9 cellular contexts compared by ENCODE assay signal in the genomic region with DNA sequence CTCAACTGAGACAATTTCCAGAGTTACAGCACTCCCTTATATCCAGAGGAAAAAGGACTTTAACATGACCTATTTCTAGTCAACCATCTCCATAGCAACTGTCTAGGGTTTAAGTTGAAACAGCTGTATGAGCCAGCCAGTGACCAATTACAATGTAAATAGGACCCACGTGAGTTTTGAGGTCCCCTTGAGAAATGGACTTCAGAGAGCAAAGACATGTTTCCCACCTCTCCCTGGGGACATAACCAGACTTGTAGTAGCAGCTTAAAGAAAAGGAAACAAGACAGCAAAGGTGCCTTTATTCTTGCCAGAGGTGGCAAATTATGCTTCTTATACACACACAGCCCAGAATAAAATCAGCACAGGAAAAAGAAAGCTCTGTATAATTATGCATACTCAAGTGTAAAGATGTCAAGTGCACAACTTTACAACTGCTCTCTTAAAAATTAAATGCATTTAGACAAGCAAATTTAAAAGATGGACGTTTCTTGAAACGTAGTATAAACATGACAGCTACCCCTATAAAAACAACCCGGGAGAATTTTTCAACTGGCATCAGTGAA. TPM values are rescaled to one million over a fixed set of nuclear protein-coding genes. Genes with fewer than 3 reads are reported as not detected.
DNase-seq lines count a peak whose midpoint lies in the region; ATAC-seq and TF ChIP-seq lines count a peak whose summit lies in the region.
"Had no signal": no experiment of that assay in that cellular context is flagged by ENCODE, and none has a peak within 500 bp of the region (broad histone marks: within the 10 kb centered on the region; RNA-seq: fewer than 3 reads in every experiment).

No MANE protein-coding gene starts in this region.

- no peaks in the 10 kb centered on the region for H3K9me3 ChIP-seq in mucosa of descending colon

- no peaks in the 10 kb centered on the region for H3K27me3 Mint-ChIP-seq in activated T-helper 17 cell treated with anti-CD3 and anti-CD28 coated beads, Interleukin-2, amount 50 U/mL, for 72 hours
- H3K27me3 Mint-ChIP-seq: dendritic cell treated with granulocyte-macrophage colony-stimulating factor and Interleukin-4, amounts not matched to agents 40 ng/mL and 50 ng/mL, for 4 days had no signal

- H3K36me3 Mint-ChIP-seq in activated T-helper 17 cell treated with anti-CD3 and anti-CD28 coated beads, Interleukin-2, amount 50 U/mL, for 72 hours (ENCODE audit: low read depth): no peaks in the 10 kb centered on the region

- H3K4me1 Mint-ChIP-seq in activated T-helper 17 cell treated with anti-CD3 and anti-CD28 coated beads, Interleukin-2, amount 50 U/mL, for 72 hours: peaks cover 25% of the 10 kb centered on the region

- H3K4me3 Mint-ChIP-seq in activated T-helper 17 cell treated with anti-CD3 and anti-CD28 coated beads, Interleukin-2, amount 50 U/mL, for 72 hours: no peak overlapping the region
- H3K4me3 Mint-ChIP-seq: dendritic cell treated with granulocyte-macrophage colony-stimulating factor and Interleukin-4, amounts not matched to agents 40 ng/mL and 50 ng/mL, for 4 days had no signal

- DNase-seq in AG08395 (ENCODE audit: low spot score) (peak; percentile 79), mucosa of descending colon (no peak), NCI-H146 (lab: John Stamatoyannopoulos, UW) (no peak), amygdala (lab: John Stamatoyannopoulos, UW) (no peak)
- no peak for DNase-seq in activated CD4-positive, alpha-beta T cell treated with anti-CD3 and anti-CD28 coated beads for 48 hours

- intact Hi-C loops in mucosa of descending colon (cut with DNase I, micrococcal nuclease): no loop called here

- TF ChIP-seq CTCF in mucosa of descending colon (IDR thresholded peaks at IDR 0.05): no peak

- ATAC-seq in GM18873 (IDR thresholded peaks at IDR 0.05; ENCODE audit: low FRiP score, unreplicated experiment): peak; percentile 71
- ATAC-seq in HG03064 (IDR thresholded peaks at IDR 0.05; ENCODE audit: low read depth, unreplicated experiment): peak; percentile 90
- ATAC-seq in activated T-helper 17 cell treated with anti-CD3 and anti-CD28 coated beads, Interleukin-2, amount 50 U/mL, for 72 hours (replicated peaks): no peak
- ATAC-seq in mucosa of descending colon: peak; percentile 45

- no peaks in the 10 kb centered on the region for H3K9me3 Mint-ChIP-seq in activated T-helper 17 cell treated with anti-CD3 and anti-CD28 coated beads, Interleukin-2, amount 50 U/mL, for 72 hours

- H3K4me3 ChIP-seq in mucosa of descending colon: no peak overlapping the region

- no peaks in the 10 kb centered on the region for H3K4me1 ChIP-seq in mucosa of descending colon (ENCODE audit: low read depth)

- peak overlapping the region; percentile 83 for H3K27ac Mint-ChIP-seq in activated T-helper 17 cell treated with anti-CD3 and anti-CD28 coated beads, Interleukin-2, amount 50 U/mL, for 72 hours
- H3K27ac Mint-ChIP-seq: dendritic cell treated with granulocyte-macrophage colony-stimulating factor and Interleukin-4, amounts not matched to agents 40 ng/mL and 50 ng/mL, for 4 days had no signal

- no peaks in the 10 kb centered on the region for H3K36me3 ChIP-seq in mucosa of descending colon (ENCODE audit: low read depth)

RNA-seq across cellular contexts. Expression of a gene that starts 40.2 kb away (rescaled TPM):
- total RNA-seq in activated T-helper 17 cell treated with anti-CD3 and anti-CD28 coated beads, Interleukin-2, amount 50 U/mL, for 72 hours: 1 to 10 TPM; 5.9 to 7.6 TPM
- total RNA-seq in mucosa of descending colon: 10 to 100 TPM; 29.3 to 38.3 (median 32.1) TPM
